ENCODE assay signal across 17 cellular contexts in genomic region chr15:88900309-88900981, GRCh38. TPM values are rescaled to one million over a fixed set of nuclear protein-coding genes. Genes with fewer than 3 reads are reported as not detected.
A peak's percentile ranks its signal among the peaks of the same experiment; 100 is the strongest.
DNase-seq lines count a peak whose midpoint lies in the region; ATAC-seq, FAIRE-seq and TF ChIP-seq lines count a peak whose summit lies in the region.
"Had no signal": no experiment of that assay in that cellular context is flagged by ENCODE, and none has a peak within 500 bp of the region (broad histone marks: within the 10 kb centered on the region; RNA-seq: fewer than 3 reads in every experiment).

No MANE protein-coding gene starts in this region.

- no peaks in the 10 kb centered on the region for H3K27me3 ChIP-seq in CD4-positive, alpha-beta T cell (ENCODE audit: control insufficient read depth, insufficient read depth, low read length)
- no peaks in the 10 kb centered on the region for H3K27me3 ChIP-seq in bronchial epithelial cell (ENCODE audit: control insufficient read depth, insufficient read depth, low read length)

- H3K4me1 Mint-ChIP-seq in CD4-positive, alpha-beta T cell (ENCODE audit: low read depth), result peaks cover 63% of the 10 kb centered on the region
- peaks cover 31% of the 10 kb centered on the region for H3K4me1 Mint-ChIP-seq in neural crest cell

- no peak overlapping the region for H3K4me3 ChIP-seq in bronchial epithelial cell (ENCODE audit: low read depth, low read length)
- H3K4me3 ChIP-seq: lung, transverse colon had no signal

- H3K36me3 ChIP-seq in bronchial epithelial cell (ENCODE audit: control insufficient read depth, insufficient read depth, low read length), result no peaks in the 10 kb centered on the region
- H3K36me3 ChIP-seq: transverse colon had no signal

- no peak overlapping the region for H3K4me3 Mint-ChIP-seq in CD4-positive, alpha-beta T cell
- H3K4me3 Mint-ChIP-seq in neural crest cell, result no peak overlapping the region

- no peaks in the 10 kb centered on the region for H3K9me3 Mint-ChIP-seq in CD4-positive, alpha-beta T cell
- H3K9me3 Mint-ChIP-seq in neural crest cell, result no peaks in the 10 kb centered on the region

- no peaks in the 10 kb centered on the region for H3K27me3 Mint-ChIP-seq in CD4-positive, alpha-beta T cell
- H3K27me3 Mint-ChIP-seq in neural crest cell (ENCODE audit: low read depth), result peaks cover 4% of the 10 kb centered on the region

- POLR2A ChIA-PET in CD4-positive, alpha-beta T cell (lab: Charles Lee), result no interaction called here

- CTCF ChIA-PET in CD4-positive, alpha-beta T cell (lab: Charles Lee), result interaction anchor here (0.6 to 0.7 kb wide), 3 partner anchors 9 to 449 kb away, joined by 3 to 4 read pairs (median 3); no protein-coding TSS in a partner anchor

- DNase-seq in CD4-positive, alpha-beta T cell, result no peak
- peak; percentile 37 for DNase-seq in HT1080 (ENCODE audit: low read depth)
- peak; percentile 59 for DNase-seq in bronchial epithelial cell (ENCODE audit: low read depth)
- no peak for DNase-seq in neural crest cell (ENCODE audit: low read depth, low spot score)
- DNase-seq in NCI-H1092 treated with DMSO at 0.1 percent for 48 hours (lab: John Stamatoyannopoulos, UW), result no peak
- DNase-seq in NCI-H1694 treated with DMSO at 0.1 percent for 48 hours (lab: John Stamatoyannopoulos, UW), result no peak
- no peak for DNase-seq in COLO668 (lab: John Stamatoyannopoulos, UW; ENCODE audit: unreplicated experiment)
- DNase-seq: activated effector memory CD4-positive, alpha-beta T cell treated with anti-CD3 and anti-CD28 coated beads, Interleukin-2, amount 50 U/mL, for 16 hours; cortex of kidney; DMS153; hippocampal formation; NCI-H2171 treated with DMSO at 0.1 percent for 48 hours; RPMI8226; transverse colon had no signal

- no peak for ATAC-seq in CD4-positive, alpha-beta T cell (ENCODE audit: poor library complexity)
- ATAC-seq in GM21717 (IDR thresholded peaks at IDR 0.05; ENCODE audit: unreplicated experiment), result no peak
- ATAC-seq: activated CD4-positive, CD25-positive, alpha-beta regulatory T cell treated with anti-CD3 and anti-CD28 coated beads, Interleukin-2, amount 50 U/mL, for 24 hours had no signal

- no peaks in the 10 kb centered on the region for H3K9me3 ChIP-seq in CD4-positive, alpha-beta T cell (ENCODE audit: control insufficient read depth, low read length)
- H3K9me3 ChIP-seq: transverse colon had no signal

- intact Hi-C loops in CD4-positive, alpha-beta T cell (cut with DNase I, micrococcal nuclease), result loop anchor here (5.0 to 10.0 kb wide), 4 partner anchors 187 to 356 kb away; partner anchors contain the start of genes ABHD2 (in 1 of the 2), AEN (in 1 of the 2), DET1 (in 1 of the 2) and FANCI (in 1 of the 2)

- TF ChIP-seq CTCF in CD4-positive, alpha-beta T cell (IDR thresholded peaks at IDR 0.05), result no peak
- TF ChIP-seq CTCF in bronchial epithelial cell (IDR thresholded peaks at IDR 0.05; ENCODE audit: insufficient read depth, low read length, severe bottlenecking), result no peak
- TF ChIP-seq CTCF in neural crest cell (conservative IDR thresholded peaks at IDR 0.05), result no peak

- peaks cover 4% of the 10 kb centered on the region for H3K36me3 Mint-ChIP-seq in CD4-positive, alpha-beta T cell (ENCODE audit: low read depth)
- peaks cover 7% of the 10 kb centered on the region for H3K36me3 Mint-ChIP-seq in neural crest cell (ENCODE audit: low read depth)

- peak; percentile 64 for FAIRE-seq in bronchial epithelial cell (lab: Jason Lieb, UNC)

- peak overlapping the region; percentile 93 for H3K27ac Mint-ChIP-seq in CD4-positive, alpha-beta T cell
- H3K27ac Mint-ChIP-seq in neural crest cell (ENCODE audit: unreplicated experiment), result peak overlapping the region; percentile 21

- H3K27ac ChIP-seq in CD4-positive, alpha-beta T cell (ENCODE audit: low read depth, low read length), result no peak overlapping the region
- H3K27ac ChIP-seq: transverse colon had no signal

RNA-seq across cellular contexts. Expression of gene HAPLN3, which starts 5.1 kb away (rescaled TPM):
- total RNA-seq in CD4-positive, alpha-beta T cell, result 10 to 100 TPM; 79.0 to 80.2 TPM
- 9.7 and 10.0 TPM in 2 replicates for total RNA-seq in HT1080 (2014; rRNA removed; shearing (Covaris generic))
- 3.0 and 5.0 TPM in 2 replicates for polyA plus RNA-seq in HT1080 (2015; cell fraction: cytosol; rRNA removed)
- 6.5 and 6.7 TPM in 2 replicates for polyA plus RNA-seq in HT1080 (2015; cell fraction: nucleus; rRNA removed)
- total RNA-seq in bronchial epithelial cell, result 1.1 and 1.7 TPM in 2 replicates
- 2.4 and 2.9 TPM in 2 replicates for total RNA-seq in neural crest cell

RNA-seq across cellular contexts. Expression of gene MFGE8, which starts 12.7 kb away (rescaled TPM):
- total RNA-seq in CD4-positive, alpha-beta T cell, result 10 to 100 TPM; 87.9 to 93.0 TPM
- 18.7 and 27.6 TPM in 2 replicates for total RNA-seq in HT1080 (2014; rRNA removed; shearing (Covaris generic))
- polyA plus RNA-seq in HT1080 (2015; cell fraction: cytosol; rRNA removed), result 35.7 and 37.9 TPM in 2 replicates
- 92.1 and 92.4 TPM in 2 replicates for polyA plus RNA-seq in HT1080 (2015; cell fraction: nucleus; rRNA removed)
- total RNA-seq in bronchial epithelial cell (24.0 and 38.8 TPM in 2 replicates), neural crest cell (104 and 113 TPM in 2 replicates)

Comparison
In these comparisons a context has a peak if more than half of its experiments do, and no peak if none do; other contexts are left out.
1. DNase-seq: peak in HT1080 (single experiment) and bronchial epithelial cell (single experiment); none in CD4-positive, alpha-beta T cell (0 of 10), neural crest cell (single experiment), NCI-H1092 treated with DMSO at 0.1 percent for 48 hours (single experiment), NCI-H1694 treated with DMSO at 0.1 percent for 48 hours (single experiment) and COLO668 (single experiment).